ENCODE assay signal across 11 cellular contexts in genomic region chr6:117188627-117189201, GRCh38.
DNase-seq lines count a peak whose midpoint lies in the region; ATAC-seq and TF ChIP-seq lines count a peak whose summit lies in the region.
"Had no signal": no experiment of that assay in that cellular context is flagged by ENCODE, and none has a peak within 500 bp of the region (broad histone marks: within the 10 kb centered on the region; RNA-seq: fewer than 3 reads in every experiment).

No MANE protein-coding gene starts in this region.

- no peaks in the 10 kb centered on the region for H3K36me3 ChIP-seq in MM.1S (replicated peaks; ENCODE audit: insufficient read depth, low read length)
- no peaks in the 10 kb centered on the region for H3K36me3 ChIP-seq in gastrocnemius medialis

- in situ Hi-C loops in gastrocnemius medialis (cut with MboI; ENCODE audit: low sequenced_read_pairs in 4 of 4), result loop anchor here in 1 of 4 donors (25.0 kb wide), 1 partner anchor 226 kb away; no protein-coding TSS in a partner anchor

- no peaks in the 10 kb centered on the region for H3F3A ChIP-seq in MM.1S (ENCODE audit: insufficient read depth, low read length)

- H3K36me3 Mint-ChIP-seq in chondrocyte (ENCODE audit: low read depth), result no peaks in the 10 kb centered on the region
- H3K36me3 Mint-ChIP-seq: naive thymus-derived CD8-positive, alpha-beta T cell had no signal

- H3K4me1 Mint-ChIP-seq in chondrocyte (ENCODE audit: low read depth), result no peaks in the 10 kb centered on the region
- H3K4me1 Mint-ChIP-seq: B cell; naive thymus-derived CD8-positive, alpha-beta T cell had no signal

- H3K9me2 ChIP-seq in MM.1S (replicated peaks; ENCODE audit: insufficient read depth, low read length), result no peaks in the 10 kb centered on the region

- H3K9ac ChIP-seq in MM.1S (ENCODE audit: low read length), result no peak overlapping the region

- H3K27ac Mint-ChIP-seq in chondrocyte (ENCODE audit: unreplicated experiment), result no peak overlapping the region
- H3K27ac Mint-ChIP-seq: B cell; naive thymus-derived CD8-positive, alpha-beta T cell had no signal

- H3K9me3 ChIP-seq in MM.1S (replicated peaks; ENCODE audit: insufficient read depth, low read length) (no peaks in the 10 kb centered on the region), gastrocnemius medialis (no peaks in the 10 kb centered on the region)

- intact Hi-C loops in gastrocnemius medialis (cut with DNase I; ENCODE audit: low total_unique reads), result loop anchor here (1.0 kb wide), 1 partner anchor 216 kb away; no protein-coding TSS in a partner anchor

- no peaks in the 10 kb centered on the region for H3K4me1 ChIP-seq in MM.1S (ENCODE audit: low read length)
- H3K4me1 ChIP-seq in gastrocnemius medialis, result no peaks in the 10 kb centered on the region

- DNase-seq in NOMO-1 treated with DMSO at 0.1 percent for 48 hours (lab: John Stamatoyannopoulos, UW; ENCODE audit: unreplicated experiment), result peak; percentile 19
- no peak for DNase-seq in NOMO-1 treated with dmso at 0.1 percent for 144 hours (lab: John Stamatoyannopoulos, UW; ENCODE audit: unreplicated experiment)
- DNase-seq in MM.1S, result peak; percentile 25
- no peak for DNase-seq in chondrocyte (ENCODE audit: low spot score)
- DNase-seq in gastrocnemius medialis, result no peak
- no peak for DNase-seq in globus pallidus (ENCODE audit: low spot score)
- DNase-seq in activated CD4-positive, alpha-beta T cell treated with anti-CD3 and anti-CD28 coated beads for 4 hours, result no peak
- DNase-seq: activated naive CD4-positive, alpha-beta T cell treated with Interleukin-2 at 50 U/mL for 16 hours; naive thymus-derived CD8-positive, alpha-beta T cell had no signal

- H3K27me3 Mint-ChIP-seq in chondrocyte (ENCODE audit: low read depth), result peaks cover 6% of the 10 kb centered on the region
- H3K27me3 Mint-ChIP-seq: B cell; naive thymus-derived CD8-positive, alpha-beta T cell had no signal

- TF ChIP-seq POLR2A in gastrocnemius medialis (IDR thresholded peaks at IDR 0.05), result no peak

- peak in 1 of 2 donors; percentile 26 for ATAC-seq in gastrocnemius medialis
- no peak for ATAC-seq in GM19324 (IDR thresholded peaks at IDR 0.05; ENCODE audit: low FRiP score, unreplicated experiment)
- ATAC-seq: naive thymus-derived CD8-positive, alpha-beta T cell had no signal

- H3K79me2 ChIP-seq in MM.1S (ENCODE audit: low read length), result no peaks in the 10 kb centered on the region

- H2AFZ ChIP-seq in MM.1S (ENCODE audit: low read length), result no peak overlapping the region

- no peak overlapping the region for H3K27ac ChIP-seq in MM.1S (ENCODE audit: low read length)
- H3K27ac ChIP-seq in gastrocnemius medialis, result no peak overlapping the region

- no peak overlapping the region for H3K4me3 ChIP-seq in MM.1S (ENCODE audit: low read length)
- no peak overlapping the region for H3K4me3 ChIP-seq in gastrocnemius medialis

- H3K4me2 ChIP-seq in MM.1S (ENCODE audit: low read depth, low read length), result no peak overlapping the region

- no peaks in the 10 kb centered on the region for H4K20me1 ChIP-seq in MM.1S (ENCODE audit: insufficient read depth, low read length)

- H3K4me3 Mint-ChIP-seq in chondrocyte (ENCODE audit: unreplicated experiment), result no peak overlapping the region
- H3K4me3 Mint-ChIP-seq: B cell; naive thymus-derived CD8-positive, alpha-beta T cell had no signal

- H3K9me3 Mint-ChIP-seq in chondrocyte (ENCODE audit: low read depth), result no peaks in the 10 kb centered on the region

- TF ChIP-seq CTCF in MM.1S (IDR thresholded peaks at IDR 0.05; ENCODE audit: low read length) (peak; percentile 69), chondrocyte (IDR thresholded peaks at IDR 0.05) (peak; percentile 73), gastrocnemius medialis (IDR thresholded peaks at IDR 0.05 in 4 of 5, conservative IDR thresholded peaks at IDR 0.05 in 1 of 5) (peak in 4 of 5 experiments; percentile 49 to 58 (median 54))

- H3K27me3 ChIP-seq in MM.1S (replicated peaks; ENCODE audit: insufficient read depth, low read length), result no peaks in the 10 kb centered on the region
- H3K27me3 ChIP-seq in gastrocnemius medialis, result no peaks in the 10 kb centered on the region

Comparison
In these comparisons a context has a peak if more than half of its experiments do, and no peak if none do; other contexts are left out.
1. DNase-seq: peak in NOMO-1 treated with DMSO at 0.1 percent for 48 hours (single experiment) and MM.1S (single experiment); none in NOMO-1 treated with dmso at 0.1 percent for 144 hours (single experiment), chondrocyte (single experiment), gastrocnemius medialis (0 of 2), globus pallidus (single experiment) and activated CD4-positive, alpha-beta T cell treated with anti-CD3 and anti-CD28 coated beads for 4 hours (0 of 2).
2. Peak in every context shown above with its lines, with median percentiles within 50 percentile points of each other: CTCF ChIP-seq.